Comparison of ENCODE assay signal across 10 cellular contexts in genomic region chr10:124075116-124075955, GRCh38. TPM values are rescaled to one million over a fixed set of nuclear protein-coding genes. Genes with fewer than 3 reads are reported as not detected.
A peak's percentile ranks its signal among the peaks of the same experiment; 100 is the strongest.
DNase-seq lines count a peak whose midpoint lies in the region; ATAC-seq and TF ChIP-seq lines count a peak whose summit lies in the region.
"Had no signal": no experiment of that assay in that cellular context is flagged by ENCODE, and none has a peak within 500 bp of the region (broad histone marks: within the 10 kb centered on the region; RNA-seq: fewer than 3 reads in every experiment).

No MANE protein-coding gene starts in this region.

- TF ChIP-seq EP300 in ovary (IDR thresholded peaks at IDR 0.05): no peak

- no peaks in the 10 kb centered on the region for H3K9me3 ChIP-seq in DND-41 (ENCODE audit: insufficient read depth, low read length, severe bottlenecking)
- H3K9me3 ChIP-seq in iPS-18a (ENCODE audit: control insufficient read depth, low read depth, low read length): no peaks in the 10 kb centered on the region
- no peaks in the 10 kb centered on the region for H3K9me3 ChIP-seq in ovary

- H3K4me1 ChIP-seq in DND-41 (ENCODE audit: insufficient read depth, low read length) (peaks cover 53% of the 10 kb centered on the region), iPS-18a (ENCODE audit: control insufficient read depth, low read depth, low read length) (peaks cover 28% of the 10 kb centered on the region), ovary (ENCODE audit: insufficient read depth) (peaks cover 31% of the 10 kb centered on the region)

- H3K27ac ChIP-seq in DND-41 (ENCODE audit: low read length) (peak overlapping the region; percentile 50; the same call in 1 of the 2 replicates), iPS-18a (ENCODE audit: low read length) (peak overlapping the region; percentile 6), ovary (peak overlapping the region; percentile 51 to 71)

- H3K36me3 ChIP-seq in DND-41 (ENCODE audit: insufficient read depth, low read length) (no peaks in the 10 kb centered on the region), iPS-18a (ENCODE audit: control insufficient read depth, low read depth, low read length) (no peaks in the 10 kb centered on the region), ovary (no peaks in the 10 kb centered on the region)

- DNase-seq in DND-41 (no peak), RPMI7951 (ENCODE audit: low read depth) (peak; percentile 35), ovary (peak; percentile 54 to 83 (median 79)), SW480 (ENCODE audit: low spot score) (no peak)
- no peak for DNase-seq in activated naive CD4-positive, alpha-beta T cell treated with anti-CD3 and anti-CD28 coated beads, Interleukin-2, amount 50 U/mL, for 16 hours
- DNase-seq: activated gamma-delta T cell, NCI-H2029 treated with DMSO at 0.1 percent for 48 hours had no signal

- H3K4me3 ChIP-seq in DND-41 (ENCODE audit: low read depth in 1 of 2, low read length in 2 of 2): no peak overlapping the region
- H3K4me3 ChIP-seq in iPS-18a (ENCODE audit: low read length): no peak overlapping the region
- H3K4me3 ChIP-seq in ovary: no peak overlapping the region

- H4K20me1 ChIP-seq in DND-41 (ENCODE audit: insufficient read depth, low read length): no peaks in the 10 kb centered on the region

- 4 to 11% (median 9%) methylated on average over 12 of the region's 12 CpGs for WGBS in ovary, 3 donors

- no peaks in the 10 kb centered on the region; the same call in 1 of the 2 replicates for H3K79me2 ChIP-seq in DND-41 (ENCODE audit: insufficient read depth, low read length)

- no peak overlapping the region for H3K4me2 ChIP-seq in DND-41 (ENCODE audit: insufficient read depth, low read length)

- H3K27me3 ChIP-seq in DND-41 (ENCODE audit: insufficient read depth, low read length, poor library complexity): no peaks in the 10 kb centered on the region
- H3K27me3 ChIP-seq in iPS-18a (ENCODE audit: control insufficient read depth, insufficient read depth, low read length): no peaks in the 10 kb centered on the region
- no peaks in the 10 kb centered on the region for H3K27me3 ChIP-seq in ovary

- no peak for ATAC-seq in DND-41 (ENCODE audit: insufficient read depth, low read depth)
- no peak for ATAC-seq in HG03135 (IDR thresholded peaks at IDR 0.05; ENCODE audit: unreplicated experiment)
- ATAC-seq in HG02623 (IDR thresholded peaks at IDR 0.05; ENCODE audit: unreplicated experiment): no peak

- H3K9ac ChIP-seq in DND-41 (ENCODE audit: low read depth, low read length): no peak overlapping the region
- no peak overlapping the region for H3K9ac ChIP-seq in iPS-18a (ENCODE audit: low read length)

- no peak for TF ChIP-seq CTCF in DND-41 (IDR thresholded peaks at IDR 0.05; ENCODE audit: borderline replicate concordance, extremely low read depth, low read length, poor library complexity, severe bottlenecking)
- TF ChIP-seq CTCF in ovary (IDR thresholded peaks at IDR 0.05): no peak

- no peak overlapping the region for H2AFZ ChIP-seq in DND-41 (ENCODE audit: low read depth, low read length)

- intact Hi-C loops in ovary (cut with DNase I): no loop called here

- TF ChIP-seq POLR2A in ovary (IDR thresholded peaks at IDR 0.05): no peak

RNA-seq across cellular contexts. Expression of gene CHST15, which starts 18.1 kb away (rescaled TPM):
- total RNA-seq in RPMI7951 (2014; rRNA removed; shearing (Covaris generic)): 26.2 and 36.4 TPM in 2 replicates
- total RNA-seq in ovary: 10 to 100 TPM; 45.8 to 93.0 (median 67.1) TPM
- polyA plus RNA-seq in ovary: 10 to 100 TPM; 35.9 to 37.2 TPM

Comparison
In these comparisons a context has a peak if more than half of its experiments do, and no peak if none do; other contexts are left out.
1. DNase-seq: peak in RPMI7951 (single experiment) and ovary (5 of 5); none in DND-41 (single experiment), activated naive CD4-positive, alpha-beta T cell treated with anti-CD3 and anti-CD28 coated beads, Interleukin-2, amount 50 U/mL, for 16 hours (single experiment) and SW480 (single experiment).
2. H3K27ac ChIP-seq: peak in every context shown above with its lines; median percentile 61 in ovary; 50 in DND-41; 6 in iPS-18a.